32 cellular contexts compared by ENCODE assay signal in the genomic region with DNA sequence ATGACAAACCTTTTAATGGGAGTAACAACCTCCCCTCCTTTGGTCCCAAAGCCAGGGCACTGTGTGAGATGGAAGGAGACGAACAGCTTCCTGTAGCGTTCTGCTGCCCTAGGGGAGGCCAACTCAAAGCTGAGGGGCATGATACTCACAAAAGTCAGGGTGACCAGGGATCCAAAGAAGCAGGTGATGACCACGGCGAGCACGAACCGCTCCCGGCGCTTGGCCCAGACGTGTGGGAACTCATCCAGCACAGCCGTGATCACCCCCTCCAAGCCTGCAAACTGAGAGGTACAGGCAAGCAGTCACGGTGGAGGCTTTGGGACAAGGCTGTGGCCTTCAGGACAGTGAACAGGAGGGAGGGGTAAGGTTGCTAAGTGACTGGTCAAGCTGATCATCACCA. TPM values are rescaled to one million over a fixed set of nuclear protein-coding genes. Genes with fewer than 3 reads are reported as not detected.
"Had no signal": no experiment of that assay in that cellular context is flagged by ENCODE, and none has a peak within 500 bp of the region (broad histone marks: within the 10 kb centered on the region; RNA-seq: fewer than 3 reads in every experiment).

No MANE protein-coding gene starts in this region.

- DNase-seq: activated CD4-positive, alpha-beta memory T cell treated with anti-CD3 and anti-CD28 coated beads for 36 hours; activated CD4-positive, alpha-beta T cell treated with anti-CD3 and anti-CD28 coated beads for 36 hours; activated CD4-positive, alpha-beta T cell treated with anti-CD3 and anti-CD28 coated beads, Interleukin-2, amount 10 ng/mL, durations not matched to agents 24 days and 14 days; activated CD4-positive, CD25-positive, alpha-beta regulatory T cell; activated CD4-positive, CD25-positive, alpha-beta regulatory T cell treated with anti-CD3 and anti-CD28 coated beads, Interleukin-2, amount 50 U/mL, for 72 hours; activated CD8-positive, alpha-beta memory T cell treated with anti-CD3 and anti-CD28 coated beads, Interleukin-2, amount 10 ng/mL, durations not matched to agents 7 days and 5 days; activated CD8-positive, alpha-beta memory T cell treated with anti-CD3 and anti-CD28 coated beads, Interleukin-2, amount 50 U/mL, for 4 hours; activated CD8-positive, alpha-beta T cell treated with anti-CD3 and anti-CD28 coated beads, Interleukin-2, amount 10 ng/mL, durations not matched to agents 7 days and 5 days; activated effector memory CD4-positive, alpha-beta T cell treated with anti-CD3 and anti-CD28 coated beads, Interleukin-2, amount 50 U/mL, for 16 hours; activated naive CD4-positive, alpha-beta T cell treated with anti-CD3 and anti-CD28 coated beads for 36 hours; activated naive CD8-positive, alpha-beta T cell treated with anti-CD3 and anti-CD28 coated beads, Interleukin-2, amount 10 ng/mL, durations not matched to agents 7 days and 5 days; activated T-cell treated with anti-CD3 and anti-CD28 coated beads, Interleukin-2, amount 50 U/mL, for 1 hour; activated T-cell treated with anti-CD3 and anti-CD28 coated beads, Interleukin-2, amount 50 U/mL, for 48 hours; central memory CD4-positive, alpha-beta T cell; cerebellar nuclear complex; colonic mucosa; effector CD8-positive, alpha-beta T cell; foreskin fibroblast; T-helper 1 cell; T-helper 17 cell; T1000 had no signal

- H3K9me3 ChIP-seq: ascending aorta, breast epithelium, colonic mucosa had no signal

- H3K4me3 ChIP-seq: ascending aorta, breast epithelium, cardiac muscle cell, colonic mucosa had no signal

- FAIRE-seq: frontal cortex had no signal

- H3K9me3 Mint-ChIP-seq: activated CD4-positive, alpha-beta memory T cell treated with anti-CD3 and anti-CD28 coated beads for 36 hours; activated CD4-positive, alpha-beta T cell treated with anti-CD3 and anti-CD28 coated beads, Interleukin-2, amount 10 ng/mL, durations not matched to agents 24 days and 14 days; activated naive CD4-positive, alpha-beta T cell treated with anti-CD3 and anti-CD28 coated beads for 36 hours; activated naive CD4-positive, alpha-beta T cell treated with anti-CD3 and anti-CD28 coated beads, Interleukin-2, amount 50 U/mL, for 24 hours; activated naive CD8-positive, alpha-beta T cell treated with anti-CD3 and anti-CD28 coated beads, Interleukin-2, amount 10 ng/mL, durations not matched to agents 7 days and 5 days; activated T-helper 1 cell treated with anti-CD3 and anti-CD28 coated beads, Interleukin-12 subunit alpha, Interleukin-12 subunit beta, Interleukin-2, Interleukin-4 antibody, amounts not matched to agents 30 ng/mL and 10 ng/mL and 1 ng/mL, durations not matched to agents 14 hours and 24 hours and 36 hours; activated T-helper 2 cell treated with anti-CD3 and anti-CD28 coated beads, Interferon-gamma antibody, Interleukin-2, Interleukin-4, amounts not matched to agents 10 μg/mL and 5 μg/mL and 100 μg/mL, durations not matched to agents 14 hours and 24 hours and 36 hours; T-helper 2 cell treated with Interferon-gamma antibody and Interleukin-4, amounts not matched to agents 5 μg/mL and 100 μg/mL, for 36 hours had no signal

- H3K27ac ChIP-seq: ascending aorta, breast epithelium, cardiac muscle cell, colonic mucosa had no signal

- H3K27me3 ChIP-seq: ascending aorta, breast epithelium, cardiac muscle cell, colonic mucosa had no signal

- H3K4me1 ChIP-seq: ascending aorta, breast epithelium, colonic mucosa had no signal

- H3K27ac Mint-ChIP-seq: activated CD4-positive, alpha-beta memory T cell treated with anti-CD3 and anti-CD28 coated beads for 36 hours; activated CD4-positive, alpha-beta T cell treated with anti-CD3 and anti-CD28 coated beads for 36 hours; activated CD4-positive, alpha-beta T cell treated with anti-CD3 and anti-CD28 coated beads, Interleukin-2, amount 10 ng/mL, durations not matched to agents 24 days and 14 days; activated CD8-positive, alpha-beta memory T cell treated with anti-CD3 and anti-CD28 coated beads, Interleukin-2, amount 10 ng/mL, durations not matched to agents 7 days and 5 days; activated CD8-positive, alpha-beta T cell treated with anti-CD3 and anti-CD28 coated beads, Interleukin-2, amount 10 ng/mL, durations not matched to agents 7 days and 5 days; activated naive CD4-positive, alpha-beta T cell treated with anti-CD3 and anti-CD28 coated beads for 36 hours; activated naive CD4-positive, alpha-beta T cell treated with anti-CD3 and anti-CD28 coated beads, Interleukin-2, amount 50 U/mL, for 24 hours; activated naive CD8-positive, alpha-beta T cell treated with anti-CD3 and anti-CD28 coated beads, Interleukin-2, amount 10 ng/mL, durations not matched to agents 7 days and 5 days; activated T-helper 1 cell treated with anti-CD3 and anti-CD28 coated beads, Interleukin-12 subunit alpha, Interleukin-12 subunit beta, Interleukin-2, Interleukin-4 antibody, amounts not matched to agents 30 ng/mL and 10 ng/mL and 1 ng/mL, durations not matched to agents 14 hours and 24 hours and 36 hours; activated T-helper 2 cell treated with anti-CD3 and anti-CD28 coated beads, Interferon-gamma antibody, Interleukin-2, Interleukin-4, amounts not matched to agents 10 μg/mL and 5 μg/mL and 100 μg/mL, durations not matched to agents 14 hours and 24 hours and 36 hours; brain; T-helper 17 cell; T-helper 2 cell treated with Interferon-gamma antibody and Interleukin-4, amounts not matched to agents 5 μg/mL and 100 μg/mL, for 36 hours had no signal

- ATAC-seq: activated CD4-positive, alpha-beta T cell treated with anti-CD3 and anti-CD28 coated beads for 36 hours; activated CD8-positive, alpha-beta memory T cell treated with anti-CD3 and anti-CD28 coated beads, Interleukin-2, amount 10 ng/mL, durations not matched to agents 7 days and 5 days; activated CD8-positive, alpha-beta T cell treated with anti-CD3 and anti-CD28 coated beads, Interleukin-2, amount 10 ng/mL, durations not matched to agents 7 days and 5 days; esophagus mucosa; T-helper 17 cell had no signal

- H3K36me3 ChIP-seq: ascending aorta, breast epithelium, cardiac muscle cell, colonic mucosa had no signal

- H3K36me3 Mint-ChIP-seq: activated CD4-positive, alpha-beta memory T cell treated with anti-CD3 and anti-CD28 coated beads for 36 hours; activated CD8-positive, alpha-beta memory T cell treated with anti-CD3 and anti-CD28 coated beads, Interleukin-2, amount 10 ng/mL, durations not matched to agents 7 days and 5 days; activated naive CD4-positive, alpha-beta T cell treated with anti-CD3 and anti-CD28 coated beads, Interleukin-2, amount 50 U/mL, for 24 hours; activated naive CD8-positive, alpha-beta T cell treated with anti-CD3 and anti-CD28 coated beads, Interleukin-2, amount 10 ng/mL, durations not matched to agents 7 days and 5 days; brain had no signal

RNA-seq across cellular contexts. Expression of a gene that starts 25.1 kb away (rescaled TPM):
- total RNA-seq: activated CD4-positive, alpha-beta memory T cell treated with anti-CD3 and anti-CD28 coated beads for 36 hours; activated CD4-positive, alpha-beta T cell treated with anti-CD3 and anti-CD28 coated beads for 36 hours; activated CD4-positive, alpha-beta T cell treated with anti-CD3 and anti-CD28 coated beads, Interleukin-2, amount 10 ng/mL, durations not matched to agents 24 days and 14 days; activated naive CD4-positive, alpha-beta T cell treated with anti-CD3 and anti-CD28 coated beads for 36 hours; activated naive CD8-positive, alpha-beta T cell treated with anti-CD3 and anti-CD28 coated beads, Interleukin-2, amount 10 ng/mL, durations not matched to agents 7 days and 5 days; activated T-helper 1 cell treated with anti-CD3 and anti-CD28 coated beads, Interleukin-12 subunit alpha, Interleukin-12 subunit beta, Interleukin-2, Interleukin-4 antibody, amounts not matched to agents 30 ng/mL and 10 ng/mL and 1 ng/mL, durations not matched to agents 14 hours and 24 hours and 36 hours; activated T-helper 2 cell treated with anti-CD3 and anti-CD28 coated beads, Interferon-gamma antibody, Interleukin-2, Interleukin-4, amounts not matched to agents 10 μg/mL and 5 μg/mL and 100 μg/mL, durations not matched to agents 14 hours and 24 hours and 36 hours; epithelial cell of proximal tubule had no signal
- polyA plus RNA-seq: cardiac muscle cell had no signal
